Comparison of ENCODE assay signal across 17 cellular contexts in the genomic region with DNA sequence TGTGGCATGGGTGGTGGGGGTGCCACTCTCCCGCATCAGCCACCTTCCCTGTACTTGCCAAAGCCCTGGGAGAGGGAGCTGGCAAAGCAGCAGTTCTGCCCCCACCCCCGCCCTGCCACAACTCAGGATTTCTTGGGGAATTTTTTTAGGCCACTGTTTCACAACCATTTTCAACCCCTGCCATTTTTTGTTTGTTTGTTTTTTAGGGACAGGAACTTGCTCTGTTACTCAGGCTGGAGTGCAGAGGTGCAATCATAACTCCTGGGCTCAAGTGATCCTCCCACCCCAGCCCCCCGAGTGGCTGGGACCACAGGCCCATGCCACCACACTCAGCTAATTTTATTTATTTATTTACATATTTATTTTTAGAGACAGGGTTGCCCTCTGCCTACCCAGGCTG. TPM values are rescaled to one million over a fixed set of nuclear protein-coding genes. Genes with fewer than 3 reads are reported as not detected.
DNase-seq lines count a peak whose midpoint lies in the region; ATAC-seq and TF ChIP-seq lines count a peak whose summit lies in the region.
"Had no signal": no experiment of that assay in that cellular context is flagged by ENCODE, and none has a peak within 500 bp of the region (broad histone marks: within the 10 kb centered on the region; RNA-seq: fewer than 3 reads in every experiment).

No MANE protein-coding gene starts in this region.

- H3K9me3 ChIP-seq in BLaER1 treated with 17β-estradiol and CSF1 and Interleukin-3, amounts not matched to agents 10 nM and 100 nM (replicated peaks in 1 of 11): peaks cover 0 to 9% (median 0%) of the 10 kb centered on the region in 11 experiments; a peak in 2 of 22 replicates
- H3K9me3 ChIP-seq in neutrophil: peaks cover 11% of the 10 kb centered on the region

- peaks cover 36% of the 10 kb centered on the region for H3K4me1 Mint-ChIP-seq in GM23338
- peaks cover 62% of the 10 kb centered on the region for H3K4me1 Mint-ChIP-seq in dendritic cell treated with granulocyte-macrophage colony-stimulating factor and Interleukin-4, amounts not matched to agents 40 ng/mL and 50 ng/mL, for 4 days (ENCODE audit: low read depth)
- peaks cover 4% of the 10 kb centered on the region for H3K4me1 Mint-ChIP-seq in stimulated activated naive CD8-positive, alpha-beta T cell treated with anti-CD3 and anti-CD28 coated beads, Interleukin-15, amount 100 ng/mL, for 72 hours
- H3K4me1 Mint-ChIP-seq: CD4-positive, alpha-beta memory T cell had no signal

- peaks cover 23% of the 10 kb centered on the region for H3F3A ChIP-seq in GM23338 (replicated peaks; ENCODE audit: low read depth)

- peak overlapping the region; percentile 69; the same call in 1 of the 2 replicates for H2AFZ ChIP-seq in GM23338

- no peaks in the 10 kb centered on the region for H3K79me2 ChIP-seq in GM23338 (replicated peaks; ENCODE audit: insufficient read depth)

- H3K9me2 ChIP-seq in GM23338 (ENCODE audit: insufficient read depth): no peaks in the 10 kb centered on the region

- peak overlapping the region; percentile 56 to 80 (median 65) for H3K4me2 ChIP-seq in BLaER1 treated with 17β-estradiol and CSF1 and Interleukin-3, amounts not matched to agents 10 nM and 100 nM
- H3K4me2 ChIP-seq in GM23338: no peak overlapping the region
- H3K4me2 ChIP-seq: KMS-11 had no signal

- H3K36me3 Mint-ChIP-seq in GM23338 (ENCODE audit: low read depth): no peaks in the 10 kb centered on the region; the same call in 1 of the 3 replicates
- H3K36me3 Mint-ChIP-seq in dendritic cell treated with granulocyte-macrophage colony-stimulating factor and Interleukin-4, amounts not matched to agents 40 ng/mL and 50 ng/mL, for 4 days (ENCODE audit: low read depth): peaks cover 100% of the 10 kb centered on the region
- H3K36me3 Mint-ChIP-seq: CD4-positive, alpha-beta memory T cell had no signal

- peaks cover 22 to 100% (median 78%) of the 10 kb centered on the region in 10 experiments for H3K4me1 ChIP-seq in BLaER1 treated with 17β-estradiol and CSF1 and Interleukin-3, amounts not matched to agents 10 nM and 100 nM
- peaks cover 25% of the 10 kb centered on the region for H3K4me1 ChIP-seq in GM23338 (ENCODE audit: insufficient read depth)
- H3K4me1 ChIP-seq in neutrophil (ENCODE audit: control insufficient read depth in 1 of 2, insufficient read depth in 1 of 2, low read depth in 1 of 2, low read length in 1 of 2): peaks cover 9 to 15% of the 10 kb centered on the region in 2 experiments

- no peak overlapping the region for H3K4me3 Mint-ChIP-seq in GM23338
- H3K4me3 Mint-ChIP-seq in dendritic cell treated with granulocyte-macrophage colony-stimulating factor and Interleukin-4, amounts not matched to agents 40 ng/mL and 50 ng/mL, for 4 days: no peak overlapping the region
- no peak overlapping the region for H3K4me3 Mint-ChIP-seq in stimulated activated naive CD8-positive, alpha-beta T cell treated with anti-CD3 and anti-CD28 coated beads, Interleukin-15, amount 100 ng/mL, for 72 hours
- H3K4me3 Mint-ChIP-seq: B cell; CD4-positive, alpha-beta memory T cell; H9 had no signal

- no peaks in the 10 kb centered on the region for H3K27me3 ChIP-seq in BLaER1 treated with 17β-estradiol and CSF1 and Interleukin-3, amounts not matched to agents 10 nM and 100 nM
- H3K27me3 ChIP-seq in GM23338 (ENCODE audit: insufficient read depth) (no peaks in the 10 kb centered on the region), neutrophil (no peaks in the 10 kb centered on the region)

- no peak for TF ChIP-seq CTCF in GM23338 (conservative IDR thresholded peaks at IDR 0.05; ENCODE audit: low read depth in 2 of 2)
- TF ChIP-seq CTCF in neutrophil (IDR thresholded peaks at IDR 0.05): no peak

- H3K4me3 ChIP-seq in BLaER1 treated with 17β-estradiol and CSF1 and Interleukin-3, amounts not matched to agents 10 nM and 100 nM: no peak overlapping the region; a peak in 1 of 20 replicates
- no peak overlapping the region for H3K4me3 ChIP-seq in GM23338
- H3K4me3 ChIP-seq in neutrophil (ENCODE audit: low read depth in 1 of 2, low read length in 1 of 2): no peak overlapping the region
- H3K4me3 ChIP-seq: GM12878 had no signal

- DNase-seq in GM23338 (ENCODE audit: low spot score) (no peak), amygdala (lab: John Stamatoyannopoulos, UW) (no peak)
- no peak for DNase-seq in stimulated activated naive CD8-positive, alpha-beta T cell treated with anti-CD3 and anti-CD28 coated beads, Interleukin-15, amount 100 ng/mL, for 72 hours
- DNase-seq: CD4-positive, alpha-beta memory T cell; DMS153; DMS79; GOT3; H9 had no signal

- H4K20me1 ChIP-seq in BLaER1 treated with 17β-estradiol and CSF1 and Interleukin-3, amounts not matched to agents 10 nM and 100 nM: peaks cover 0 to 51% (median 0%) of the 10 kb centered on the region in 11 experiments; a peak in 5 of 22 replicates
- no peaks in the 10 kb centered on the region for H4K20me1 ChIP-seq in GM23338 (replicated peaks; ENCODE audit: insufficient read depth)

- peak overlapping the region in 7 of 11 experiments; percentile 11 to 64 (median 30); a peak in 8 of 22 replicates for H3K9ac ChIP-seq in BLaER1 treated with 17β-estradiol and CSF1 and Interleukin-3, amounts not matched to agents 10 nM and 100 nM
- H3K9ac ChIP-seq: KMS-11 had no signal

- intact Hi-C loops in dendritic cell treated with granulocyte-macrophage colony-stimulating factor and Interleukin-4, amounts not matched to agents 40 ng/mL and 50 ng/mL, for 4 days (cut with micrococcal nuclease): no loop called here

- H3K27me3 Mint-ChIP-seq in GM23338 (ENCODE audit: insufficient read depth, low read depth, poor library complexity): peaks cover 13% of the 10 kb centered on the region
- no peaks in the 10 kb centered on the region for H3K27me3 Mint-ChIP-seq in dendritic cell treated with granulocyte-macrophage colony-stimulating factor and Interleukin-4, amounts not matched to agents 40 ng/mL and 50 ng/mL, for 4 days
- H3K27me3 Mint-ChIP-seq in stimulated activated naive CD8-positive, alpha-beta T cell treated with anti-CD3 and anti-CD28 coated beads, Interleukin-15, amount 100 ng/mL, for 72 hours: peaks cover 46% of the 10 kb centered on the region
- H3K27me3 Mint-ChIP-seq: B cell had no signal

- H3K9me3 Mint-ChIP-seq in GM23338: peaks cover 6% of the 10 kb centered on the region; the same call in 2 of the 3 replicates
- H3K9me3 Mint-ChIP-seq in dendritic cell treated with granulocyte-macrophage colony-stimulating factor and Interleukin-4, amounts not matched to agents 40 ng/mL and 50 ng/mL, for 4 days: no peaks in the 10 kb centered on the region
- no peaks in the 10 kb centered on the region for H3K9me3 Mint-ChIP-seq in stimulated activated naive CD8-positive, alpha-beta T cell treated with anti-CD3 and anti-CD28 coated beads, Interleukin-15, amount 100 ng/mL, for 72 hours

- H3K36me3 ChIP-seq in BLaER1 treated with 17β-estradiol and CSF1 and Interleukin-3, amounts not matched to agents 10 nM and 100 nM: peaks cover 0 to 100% (median 90%) of the 10 kb centered on the region in 11 experiments; a peak in 17 of 22 replicates
- no peaks in the 10 kb centered on the region for H3K36me3 ChIP-seq in GM23338 (ENCODE audit: insufficient read depth)
- H3K36me3 ChIP-seq in neutrophil: peaks cover 100% of the 10 kb centered on the region

- H3K27ac Mint-ChIP-seq in GM23338: no peak overlapping the region
- H3K27ac Mint-ChIP-seq in dendritic cell treated with granulocyte-macrophage colony-stimulating factor and Interleukin-4, amounts not matched to agents 40 ng/mL and 50 ng/mL, for 4 days: peak overlapping the region; percentile 15
- H3K27ac Mint-ChIP-seq in stimulated activated naive CD8-positive, alpha-beta T cell treated with anti-CD3 and anti-CD28 coated beads, Interleukin-15, amount 100 ng/mL, for 72 hours: no peak overlapping the region
- H3K27ac Mint-ChIP-seq: B cell; CD4-positive, alpha-beta memory T cell had no signal

- no peak for ATAC-seq in GM23338
- ATAC-seq in stimulated activated naive CD8-positive, alpha-beta T cell treated with anti-CD3 and anti-CD28 coated beads, Interleukin-15, amount 100 ng/mL, for 72 hours: no peak
- no peak for ATAC-seq in GM18868 (IDR thresholded peaks at IDR 0.05; ENCODE audit: unreplicated experiment)
- ATAC-seq: GM12878 had no signal

- peak overlapping the region; percentile 24 to 100 (median 48); a peak in 18 of 22 replicates for H3K27ac ChIP-seq in BLaER1 treated with 17β-estradiol and CSF1 and Interleukin-3, amounts not matched to agents 10 nM and 100 nM
- H3K27ac ChIP-seq in GM23338 (ENCODE audit: low read depth): no peak overlapping the region
- peak overlapping the region; percentile 61 for H3K27ac ChIP-seq in neutrophil
- H3K27ac ChIP-seq: C4-2B, KMS-11 had no signal

TF ChIP-seq in GM23338, 12 proteins besides CTCF, POLR2A, EP300 and RAD21 (continues in another document):
- TF ChIP-seq CREB1 (CRISPR knock-in tag; IDR thresholded peaks at IDR 0.05; ENCODE audit: low read depth) (no peak), REST (IDR thresholded peaks at IDR 0.05; ENCODE audit: unreplicated experiment) (no peak), POLR2AphosphoS5 (IDR thresholded peaks at IDR 0.05; ENCODE audit: low read depth) (no peak)

RNA-seq across cellular contexts. Expression of gene TM9SF4, which starts 22.4 kb away (rescaled TPM):
- total RNA-seq in GM23338 (2014; rRNA removed; shearing (Covaris generic)): 47.5 and 52.6 TPM in 2 replicates
- 20.3 and 20.4 TPM in 2 replicates for polyA plus RNA-seq in GM23338 (2016; fragmentation: Nextera tagmentation; extraction: Ambion mirVana)

RNA-seq across cellular contexts. Expression of gene HCK, which starts 35.1 kb away (rescaled TPM):
- 0.97 and 1.2 TPM in 2 replicates for total RNA-seq in GM23338 (2014; rRNA removed; shearing (Covaris generic))
- polyA plus RNA-seq in GM23338 (2016; fragmentation: Nextera tagmentation; extraction: Ambion mirVana): 0.43 TPM in 1 of 2 replicates, not detected in the other
- total RNA-seq: A172 had no signal
